Comparison of ENCODE assay signal across 23 cellular contexts in genomic region chr12:67632005-67632404, GRCh38. TPM values are rescaled to one million over a fixed set of nuclear protein-coding genes. Genes with fewer than 3 reads are reported as not detected.
DNase-seq lines count a peak whose midpoint lies in the region; ATAC-seq and TF ChIP-seq lines count a peak whose summit lies in the region.
"Had no signal": no experiment of that assay in that cellular context is flagged by ENCODE, and none has a peak within 500 bp of the region (broad histone marks: within the 10 kb centered on the region; RNA-seq: fewer than 3 reads in every experiment).

No MANE protein-coding gene starts in this region.

- no peaks in the 10 kb centered on the region for H3K9me2 ChIP-seq in GM23338 (ENCODE audit: insufficient read depth)
- H3K9me2 ChIP-seq in neural cell (ENCODE audit: insufficient read depth, low read length), result no peaks in the 10 kb centered on the region

- POLR2A ChIA-PET in CD8-positive, alpha-beta T cell (lab: Charles Lee), result interaction anchor here (1.5 to 12.0 kb wide), 5 partner anchors 8 to 116 kb away, joined by 6 to 143 read pairs (median 21); partner anchors contain the start of gene DYRK2

- H3K4me3 Mint-ChIP-seq in CD8-positive, alpha-beta T cell, result peak overlapping the region; percentile 42
- H3K4me3 Mint-ChIP-seq in GM23338, result no peak overlapping the region
- H3K4me3 Mint-ChIP-seq in immature natural killer cell, result no peak overlapping the region

- H4K20me1 ChIP-seq in GM23338 (replicated peaks; ENCODE audit: insufficient read depth), result no peaks in the 10 kb centered on the region
- H4K20me1 ChIP-seq in neural cell (ENCODE audit: insufficient read depth), result no peaks in the 10 kb centered on the region

- no peaks in the 10 kb centered on the region for H3K27me3 Mint-ChIP-seq in CD8-positive, alpha-beta T cell (ENCODE audit: low read depth)
- H3K27me3 Mint-ChIP-seq in GM23338 (ENCODE audit: insufficient read depth, low read depth, poor library complexity), result peaks cover 8% of the 10 kb centered on the region
- peaks cover 4 to 9% (median 6%) of the 10 kb centered on the region in 3 donors for H3K27me3 Mint-ChIP-seq in immature natural killer cell (ENCODE audit: low read depth in 3 of 3)
- H3K27me3 Mint-ChIP-seq: stimulated activated naive CD8-positive, alpha-beta T cell treated with anti-CD3 and anti-CD28 coated beads, Interleukin-15, amount 100 ng/mL, for 72 hours had no signal

- H3K9ac ChIP-seq in neural cell (ENCODE audit: low read length), result no peak overlapping the region
- H3K9ac ChIP-seq: GM23248, KMS-11 had no signal

- no peak for TF ChIP-seq CTCF in CD8-positive, alpha-beta T cell (IDR thresholded peaks at IDR 0.05)
- TF ChIP-seq CTCF in GM23338 (conservative IDR thresholded peaks at IDR 0.05; ENCODE audit: low read depth in 2 of 2), result no peak
- TF ChIP-seq CTCF in neural cell (IDR thresholded peaks at IDR 0.05; ENCODE audit: poor library complexity, severe bottlenecking), result no peak
- TF ChIP-seq CTCF in heart left ventricle (IDR thresholded peaks at IDR 0.05), result no peak

- ATAC-seq in CD8-positive, alpha-beta T cell, result no peak
- peak; percentile 18; the same call in 1 of the 3 replicates for ATAC-seq in GM23338
- no peak for ATAC-seq in heart left ventricle
- ATAC-seq: left colon; mucosa of descending colon; stimulated activated naive CD8-positive, alpha-beta T cell treated with anti-CD3 and anti-CD28 coated beads, Interleukin-15, amount 100 ng/mL, for 72 hours had no signal

- no peaks in the 10 kb centered on the region for H3K36me3 ChIP-seq in CD8-positive, alpha-beta T cell (ENCODE audit: insufficient read depth, low read length)
- H3K36me3 ChIP-seq in GM23338 (ENCODE audit: insufficient read depth) (no peaks in the 10 kb centered on the region), neural cell (ENCODE audit: insufficient read depth, low read length) (no peaks in the 10 kb centered on the region), heart left ventricle (no peaks in the 10 kb centered on the region)
- H3K36me3 ChIP-seq: spleen, tibial artery had no signal

- peak; percentile 95 for TF ChIP-seq EP300 in neural cell (conservative IDR thresholded peaks at IDR 0.05; ENCODE audit: poor library complexity, severe bottlenecking)

- intact Hi-C loops in CD8-positive, alpha-beta T cell (cut with DNase I, micrococcal nuclease), result loop anchor here (5.0 kb wide), 3 partner anchors 75 to 360 kb away; no protein-coding TSS in a partner anchor
- intact Hi-C loops in heart left ventricle (cut with DNase I), result no loop called here

- no peak for TF ChIP-seq RAD21 in neural cell (conservative IDR thresholded peaks at IDR 0.05)

- CTCF ChIA-PET in CD8-positive, alpha-beta T cell (lab: Charles Lee), result interaction anchor here (1.0 to 3.4 kb wide), 7 partner anchors 19 to 311 kb away, joined by 3 to 22 read pairs (median 4); no protein-coding TSS in a partner anchor

- no peaks in the 10 kb centered on the region for H3K9me3 Mint-ChIP-seq in CD8-positive, alpha-beta T cell
- H3K9me3 Mint-ChIP-seq in GM23338 (no peaks in the 10 kb centered on the region), immature natural killer cell (no peaks in the 10 kb centered on the region)

- H3K27ac Mint-ChIP-seq in CD8-positive, alpha-beta T cell, result peak overlapping the region; percentile 95
- H3K27ac Mint-ChIP-seq in GM23338, result no peak overlapping the region
- peak overlapping the region in 4 of 6 donors; percentile 46 to 82 (median 67) for H3K27ac Mint-ChIP-seq in immature natural killer cell

- TF ChIP-seq POLR2A in heart left ventricle (IDR thresholded peaks at IDR 0.05), result no peak

- H2AFZ ChIP-seq in GM23338, result no peak overlapping the region; the same call in 1 of the 2 replicates
- H2AFZ ChIP-seq in neural cell (ENCODE audit: low read depth, low read length), result no peak overlapping the region
- H2AFZ ChIP-seq: GM23248 had no signal

- no peak overlapping the region for H3K4me2 ChIP-seq in GM23338
- H3K4me2 ChIP-seq in neural cell (ENCODE audit: low read length), result peak overlapping the region; percentile 18

- no peaks in the 10 kb centered on the region for H3K36me3 Mint-ChIP-seq in CD8-positive, alpha-beta T cell
- H3K36me3 Mint-ChIP-seq in GM23338 (ENCODE audit: low read depth) (no peaks in the 10 kb centered on the region), immature natural killer cell (peaks cover 0 to 8% (median 3%) of the 10 kb centered on the region in 3 donors)

- H3K27me3 ChIP-seq in CD8-positive, alpha-beta T cell (ENCODE audit: insufficient read depth, low read length), result no peaks in the 10 kb centered on the region
- H3K27me3 ChIP-seq in GM23338 (ENCODE audit: insufficient read depth) (no peaks in the 10 kb centered on the region), neural cell (ENCODE audit: insufficient read depth, low read depth, low read length) (no peaks in the 10 kb centered on the region), heart left ventricle (no peaks in the 10 kb centered on the region)
- H3K27me3 ChIP-seq: spleen, tibial artery had no signal

- no peak overlapping the region for H3K27ac ChIP-seq in CD8-positive, alpha-beta T cell (ENCODE audit: low read depth, low read length)
- H3K27ac ChIP-seq in GM23338 (ENCODE audit: low read depth) (no peak overlapping the region), neural cell (ENCODE audit: low read length) (peak overlapping the region; percentile 13), heart left ventricle (no peak overlapping the region)
- H3K27ac ChIP-seq: GM23248, KMS-11, tibial artery had no signal

- peaks cover 79% of the 10 kb centered on the region for H3K4me1 ChIP-seq in CD8-positive, alpha-beta T cell (ENCODE audit: insufficient read depth, low read length)
- H3K4me1 ChIP-seq in GM23338 (ENCODE audit: insufficient read depth), result peaks cover 36% of the 10 kb centered on the region
- peaks cover 0 to 30% (median 1%) of the 10 kb centered on the region in 12 donors for H3K4me1 ChIP-seq in heart left ventricle

- peaks cover 78% of the 10 kb centered on the region for H3K4me1 Mint-ChIP-seq in CD8-positive, alpha-beta T cell (ENCODE audit: low read depth)
- peaks cover 50% of the 10 kb centered on the region for H3K4me1 Mint-ChIP-seq in GM23338
- peaks cover 69 to 80% of the 10 kb centered on the region in 2 donors for H3K4me1 Mint-ChIP-seq in immature natural killer cell

- H3K4me3 ChIP-seq in CD8-positive, alpha-beta T cell (ENCODE audit: low read depth, low read length), result no peak overlapping the region
- no peak overlapping the region for H3K4me3 ChIP-seq in GM23338
- H3K4me3 ChIP-seq in neural cell (ENCODE audit: low read length), result peak overlapping the region; percentile 7
- no peak overlapping the region for H3K4me3 ChIP-seq in heart left ventricle
- H3K4me3 ChIP-seq: GM23248, mucosa of descending colon, spleen, tibial artery had no signal

- no peaks in the 10 kb centered on the region for H3K79me2 ChIP-seq in GM23338 (replicated peaks; ENCODE audit: insufficient read depth)
- H3K79me2 ChIP-seq in neural cell (replicated peaks; ENCODE audit: insufficient read depth, low read length), result no peaks in the 10 kb centered on the region

- no peaks in the 10 kb centered on the region for H3F3A ChIP-seq in GM23338 (replicated peaks; ENCODE audit: low read depth)
- H3F3A ChIP-seq in neural cell (ENCODE audit: insufficient read depth, low read length, poor library complexity, severe bottlenecking), result no peaks in the 10 kb centered on the region

- no peaks in the 10 kb centered on the region for H3K9me3 ChIP-seq in CD8-positive, alpha-beta T cell (ENCODE audit: low read length)
- H3K9me3 ChIP-seq in neural cell (ENCODE audit: low read length), result no peaks in the 10 kb centered on the region
- no peaks in the 10 kb centered on the region for H3K9me3 ChIP-seq in heart left ventricle
- H3K9me3 ChIP-seq: mucosa of descending colon, spleen, tibial artery had no signal

- no peak for DNase-seq in CD8-positive, alpha-beta T cell
- DNase-seq in GM23338 (ENCODE audit: low spot score) (no peak), immature natural killer cell (no peak), NCI-H1417 treated with DMSO at 0.1 percent for 48 hours (lab: John Stamatoyannopoulos, UW) (no peak), heart left ventricle (no peak), SHP77 (lab: John Stamatoyannopoulos, UW) (no peak)
- DNase-seq: amygdala; cortex of kidney; DMS53; GM23248; left colon; mucosa of descending colon; NCI-H1694; NCI-H2227 treated with DMSO at 0.1 percent for 48 hours; NCI-H748 treated with DMSO at 0.1 percent for 48 hours; OCI-M1; SHP77 treated with DMSO at 0.1 percent for 48 hours; spleen; stimulated activated CD4-positive, alpha-beta T cell treated with anti-CD3 and anti-CD28 coated beads, Interleukin-4, amount 100 ng/mL, for 1 hour; stimulated activated naive CD8-positive, alpha-beta T cell treated with anti-CD3 and anti-CD28 coated beads, Interleukin-15, amount 100 ng/mL, for 72 hours; tibial artery had no signal

- WGBS in heart left ventricle, 4 donors, result 63 to 69% (median 64%) methylated on average over 3 of the region's 3 CpGs

TF ChIP-seq in GM23338, 12 proteins besides CTCF, POLR2A, EP300 and RAD21 (continues in another document):
- TF ChIP-seq NANOG (IDR thresholded peaks at IDR 0.05; ENCODE audit: borderline replicate concordance), result no peak
- no peak for TF ChIP-seq EZH2 (IDR thresholded peaks at IDR 0.05; ENCODE audit: low read depth, unreplicated experiment)
- no peak for TF ChIP-seq ZNF331 (CRISPR knock-in tag; IDR thresholded peaks at IDR 0.05; ENCODE audit: low read depth)

RNA-seq across cellular contexts. Expression of gene DYRK2, which starts 16.5 kb away (rescaled TPM):
- total RNA-seq in CD8-positive, alpha-beta T cell, result 100 to 1,000 TPM; 118 to 122 TPM
- total RNA-seq in GM23338 (2014; rRNA removed; shearing (Covaris generic)), result 30.4 and 34.1 TPM in 2 replicates
- polyA plus RNA-seq in GM23338 (2016; fragmentation: Nextera tagmentation; extraction: Ambion mirVana) (6.9 and 7.1 TPM in 2 replicates), immature natural killer cell (10 to 100 TPM; 30.4 to 82.4 (median 45.1) TPM), neural cell (47.9 and 50.6 TPM in 2 replicates), heart left ventricle (10 to 100 TPM in 1 of 2 donors, 1 to 10 TPM in 1; 7.8 to 24.4 TPM)
- polyA minus RNA-seq in neural cell, result 122 and 141 TPM in 2 replicates
- total RNA-seq in heart left ventricle, result 10 to 100 TPM; 30.5 to 62.9 (median 37.9) TPM

Comparison
In these comparisons a context has a peak if more than half of its experiments do, and no peak if none do; other contexts are left out.
1. intact Hi-C loops: an anchor here in CD8-positive, alpha-beta T cell (5.0 kb wide); none called in heart left ventricle.